15 cellular contexts compared by ENCODE assay signal in genomic region chr13:51624695-51625345, GRCh38. TPM values are rescaled to one million over a fixed set of nuclear protein-coding genes. Genes with fewer than 3 reads are reported as not detected.
A peak's percentile ranks its signal among the peaks of the same experiment; 100 is the strongest.
DNase-seq lines count a peak whose midpoint lies in the region; ATAC-seq and TF ChIP-seq lines count a peak whose summit lies in the region.
"Had no signal": no experiment of that assay in that cellular context is flagged by ENCODE, and none has a peak within 500 bp of the region (broad histone marks: within the 10 kb centered on the region; RNA-seq: fewer than 3 reads in every experiment).

No MANE protein-coding gene starts in this region.

- no peaks in the 10 kb centered on the region for H3K27me3 ChIP-seq in mammary epithelial cell (ENCODE audit: insufficient read depth, low read length)
- no peaks in the 10 kb centered on the region for H3K27me3 ChIP-seq in right lobe of liver
- no peaks in the 10 kb centered on the region for H3K27me3 ChIP-seq in upper lobe of right lung

- no TSS peak for BruUV-seq in MCF 10A (replicated peaks; lab: Mats Ljungman, UMichigan)
- no TSS peak for BruUV-seq in mammary epithelial cell (replicated peaks; lab: Mats Ljungman, UMichigan)

- dilution Hi-C loops in mammary epithelial cell (cut with HindIII; ENCODE audit: low sequenced_read_pairs): no loop called here

- no peak overlapping the region for H3K4me3 ChIP-seq in mammary epithelial cell (replicated peaks in 1 of 3; ENCODE audit: insufficient read depth in 1 of 3, low read depth in 2 of 3, low read length in 3 of 3)
- H3K4me3 ChIP-seq in right lobe of liver: no peak overlapping the region
- no peak overlapping the region for H3K4me3 ChIP-seq in upper lobe of right lung

- H3K36me3 Mint-ChIP-seq in MCF 10A (ENCODE audit: insufficient read depth, unreplicated experiment): no peaks in the 10 kb centered on the region
- H3K36me3 Mint-ChIP-seq in activated T-helper 17 cell treated with anti-CD3 and anti-CD28 coated beads, Interleukin-2, amount 50 U/mL, for 72 hours (ENCODE audit: low read depth): peaks cover 10% of the 10 kb centered on the region
- H3K36me3 Mint-ChIP-seq: activated CD4-positive, alpha-beta memory T cell treated with anti-CD3 and anti-CD28 coated beads for 36 hours had no signal

- TF ChIP-seq POLR2A in right lobe of liver (IDR thresholded peaks at IDR 0.05): no peak

- TF ChIP-seq CTCF in MCF 10A (IDR thresholded peaks at IDR 0.05; ENCODE audit: unreplicated experiment) (no peak), mammary epithelial cell (conservative IDR thresholded peaks at IDR 0.05 in 1 of 2, IDR thresholded peaks at IDR 0.05 in 1 of 2; ENCODE audit: extremely low read depth in 1 of 2, insufficient read depth in 1 of 2, low read depth in 1 of 2, low read length in 2 of 2) (no peak), right lobe of liver (IDR thresholded peaks at IDR 0.05) (no peak), upper lobe of right lung (IDR thresholded peaks at IDR 0.05) (no peak)

- POLR2A ChIA-PET in MCF 10A (lab: Yijun Ruan, JAX): interaction anchor here (0.7 to 3.3 kb wide), 21 partner anchors 10 to 211 kb away, joined by 3 to 33 read pairs (median 6); partner anchors contain the start of gene INTS6

- intact Hi-C loops in MCF 10A (cut with micrococcal nuclease) (loop anchor here (5.0 kb wide), 2 partner anchors 103 to 107 kb away; no protein-coding TSS in a partner anchor), mammary epithelial cell (cut with micrococcal nuclease) (no loop called here), right lobe of liver (cut with DNase I) (no loop called here), upper lobe of right lung (cut with DNase I) (no loop called here)

- H2AFZ ChIP-seq in mammary epithelial cell (ENCODE audit: low read depth, low read length): no peak overlapping the region

- H3K4me3 Mint-ChIP-seq in MCF 10A (ENCODE audit: unreplicated experiment): no peak overlapping the region
- no peak overlapping the region for H3K4me3 Mint-ChIP-seq in activated T-helper 17 cell treated with anti-CD3 and anti-CD28 coated beads, Interleukin-2, amount 50 U/mL, for 72 hours
- H3K4me3 Mint-ChIP-seq: activated CD4-positive, alpha-beta memory T cell treated with anti-CD3 and anti-CD28 coated beads for 36 hours; stimulated activated naive CD8-positive, alpha-beta T cell treated with anti-CD3 and anti-CD28 coated beads, Interleukin-15, amount 100 ng/mL, for 72 hours had no signal

- CTCF ChIA-PET in MCF 10A (lab: Yijun Ruan, JAX) (interaction anchor here (0.5 to 2.3 kb wide), 12 partner anchors 11 to 223 kb away, joined by 3 to 11 read pairs (median 4); no protein-coding TSS in a partner anchor), mammary epithelial cell (lab: Charles Lee; ENCODE audit: low non-redundant PET) (no interaction called here)

- H3K27me3 Mint-ChIP-seq in MCF 10A (ENCODE audit: insufficient read depth, unreplicated experiment): no peaks in the 10 kb centered on the region
- no peaks in the 10 kb centered on the region for H3K27me3 Mint-ChIP-seq in activated T-helper 17 cell treated with anti-CD3 and anti-CD28 coated beads, Interleukin-2, amount 50 U/mL, for 72 hours
- H3K27me3 Mint-ChIP-seq: activated CD4-positive, alpha-beta memory T cell treated with anti-CD3 and anti-CD28 coated beads for 36 hours; stimulated activated naive CD8-positive, alpha-beta T cell treated with anti-CD3 and anti-CD28 coated beads, Interleukin-15, amount 100 ng/mL, for 72 hours had no signal

- no peaks in the 10 kb centered on the region for H3K9me3 ChIP-seq in mammary epithelial cell (replicated peaks; ENCODE audit: insufficient read depth, low read length)
- H3K9me3 ChIP-seq in right lobe of liver: no peaks in the 10 kb centered on the region
- H3K9me3 ChIP-seq in upper lobe of right lung: no peaks in the 10 kb centered on the region
- H3K9me3 ChIP-seq: SK-N-SH had no signal

- WGBS in mammary epithelial cell (ENCODE audit: low coverage, missing lambda C conversion rate): 57% methylated on average over 3 of the region's 3 CpGs
- WGBS in right lobe of liver (ENCODE audit: insufficient coverage, low coverage, low lambda C conversion rate, missing lambda C conversion rate): 25% methylated on average over 2 of the region's 3 CpGs

- H3K4me1 Mint-ChIP-seq in MCF 10A (ENCODE audit: insufficient read depth, unreplicated experiment): peaks cover 60% of the 10 kb centered on the region
- H3K4me1 Mint-ChIP-seq in activated T-helper 17 cell treated with anti-CD3 and anti-CD28 coated beads, Interleukin-2, amount 50 U/mL, for 72 hours: peaks cover 38% of the 10 kb centered on the region

- ATAC-seq in activated T-helper 17 cell treated with anti-CD3 and anti-CD28 coated beads, Interleukin-2, amount 50 U/mL, for 72 hours (replicated peaks): no peak
- ATAC-seq in right lobe of liver (peak in 3 of 4 donors; percentile 11 to 31 (median 12)), upper lobe of right lung (peak; percentile 57)

- DNase-seq in MCF 10A (ENCODE audit: unreplicated experiment): no peak
- DNase-seq in mammary epithelial cell: no peak
- no peak for DNase-seq in right lobe of liver
- no peak for DNase-seq in upper lobe of right lung
- DNase-seq in NCI-H345 treated with DMSO at 0.1 percent for 48 hours (lab: John Stamatoyannopoulos, UW; ENCODE audit: unreplicated experiment): no peak
- no peak for DNase-seq in NCI-H2196 (lab: John Stamatoyannopoulos, UW; ENCODE audit: unreplicated experiment)
- DNase-seq in COLO668 (lab: John Stamatoyannopoulos, UW; ENCODE audit: unreplicated experiment): no peak
- DNase-seq: activated CD4-positive, alpha-beta memory T cell treated with anti-CD3 and anti-CD28 coated beads for 36 hours; central memory CD4-positive, alpha-beta T cell; foreskin fibroblast; GOT3; NCI-H1694 treated with DMSO at 0.1 percent for 48 hours; SK-N-SH; stimulated activated naive CD8-positive, alpha-beta T cell treated with anti-CD3 and anti-CD28 coated beads, Interleukin-15, amount 100 ng/mL, for 72 hours had no signal

- no peaks in the 10 kb centered on the region for H4K20me1 ChIP-seq in mammary epithelial cell (ENCODE audit: insufficient read depth, low read length)

- H3K4me1 ChIP-seq in mammary epithelial cell (ENCODE audit: insufficient read depth, low read length) (peaks cover 31% of the 10 kb centered on the region), right lobe of liver (peaks cover 0 to 13% (median 6%) of the 10 kb centered on the region in 4 donors), upper lobe of right lung (peaks cover 20% of the 10 kb centered on the region)

- H3K79me2 ChIP-seq in mammary epithelial cell (ENCODE audit: insufficient read depth, low read length): peaks cover 93% of the 10 kb centered on the region

- H3K9ac ChIP-seq in mammary epithelial cell (ENCODE audit: insufficient read depth, low read length): no peak overlapping the region
- H3K9ac ChIP-seq: SK-N-SH had no signal

- in situ Hi-C loops in mammary epithelial cell (cut with MboI; ENCODE audit: low sequenced_read_pairs in 2 of 2): no loop called here

- no peak overlapping the region for H3K4me2 ChIP-seq in mammary epithelial cell (ENCODE audit: insufficient read depth, low read depth, low read length)
- H3K4me2 ChIP-seq: SK-N-SH had no signal

- H3K36me3 ChIP-seq in mammary epithelial cell (ENCODE audit: insufficient read depth, low read length) (no peaks in the 10 kb centered on the region), right lobe of liver (no peaks in the 10 kb centered on the region), upper lobe of right lung (no peaks in the 10 kb centered on the region)

- no peaks in the 10 kb centered on the region for H3K9me3 Mint-ChIP-seq in MCF 10A (ENCODE audit: unreplicated experiment)
- H3K9me3 Mint-ChIP-seq in activated T-helper 17 cell treated with anti-CD3 and anti-CD28 coated beads, Interleukin-2, amount 50 U/mL, for 72 hours: no peaks in the 10 kb centered on the region
- H3K9me3 Mint-ChIP-seq: activated CD4-positive, alpha-beta memory T cell treated with anti-CD3 and anti-CD28 coated beads for 36 hours; stimulated activated naive CD8-positive, alpha-beta T cell treated with anti-CD3 and anti-CD28 coated beads, Interleukin-15, amount 100 ng/mL, for 72 hours had no signal

- H3K27ac Mint-ChIP-seq in MCF 10A (ENCODE audit: low read depth, unreplicated experiment): peak overlapping the region; percentile 63
- peak overlapping the region; percentile 60 for H3K27ac Mint-ChIP-seq in activated T-helper 17 cell treated with anti-CD3 and anti-CD28 coated beads, Interleukin-2, amount 50 U/mL, for 72 hours
- H3K27ac Mint-ChIP-seq: activated CD4-positive, alpha-beta memory T cell treated with anti-CD3 and anti-CD28 coated beads for 36 hours; stimulated activated naive CD8-positive, alpha-beta T cell treated with anti-CD3 and anti-CD28 coated beads, Interleukin-15, amount 100 ng/mL, for 72 hours had no signal

- no peak overlapping the region for H3K27ac ChIP-seq in mammary epithelial cell (ENCODE audit: insufficient read depth, low read depth, low read length)
- H3K27ac ChIP-seq in right lobe of liver: no peak overlapping the region
- H3K27ac ChIP-seq in upper lobe of right lung: no peak overlapping the region

RNA-seq across cellular contexts. Expression of gene WDFY2, which starts 40.6 kb away (rescaled TPM):
- total RNA-seq in MCF 10A (2022) (46.7 and 56.2 TPM in 2 replicates), mammary epithelial cell (10 to 100 TPM; 20.7 to 32.9 TPM), right lobe of liver (10 to 100 TPM in 1 of 6 experiments, 1 to 10 TPM in 5; 4.5 to 12.0 (median 7.3) TPM), upper lobe of right lung (13.1 TPM)
- polyA plus RNA-seq in mammary epithelial cell: 7.4 TPM
- polyA minus RNA-seq in mammary epithelial cell: 35.2 TPM
- 10 to 100 TPM; 16.8 to 31.5 TPM for total RNA-seq in activated T-helper 17 cell treated with anti-CD3 and anti-CD28 coated beads, Interleukin-2, amount 50 U/mL, for 72 hours
